In genomic region chr7:240128-240676, GRCh38 we compare ENCODE assay signal across 21 cellular contexts. TPM values are rescaled to one million over a fixed set of nuclear protein-coding genes. Genes with fewer than 3 reads are reported as not detected.
"Had no signal": no experiment of that assay in that cellular context is flagged by ENCODE, and none has a peak within 500 bp of the region (broad histone marks: within the 10 kb centered on the region; RNA-seq: fewer than 3 reads in every experiment).

No MANE protein-coding gene starts in this region.

- H3K27me3 ChIP-seq: gastrocnemius medialis, heart right ventricle, sigmoid colon, tibial artery, vagina had no signal

- H3K4me3 Mint-ChIP-seq: activated CD4-positive, alpha-beta memory T cell treated with anti-CD3 and anti-CD28 coated beads, Interleukin-2, amount 10 ng/mL, durations not matched to agents 7 days and 5 days; activated CD4-positive, alpha-beta T cell treated with anti-CD3 and anti-CD28 coated beads for 36 hours; activated naive CD8-positive, alpha-beta T cell treated with anti-CD3 and anti-CD28 coated beads, Interleukin-2, amount 10 ng/mL, durations not matched to agents 7 days and 5 days; dendritic cell treated with granulocyte-macrophage colony-stimulating factor and Interleukin-4, amounts not matched to agents 40 ng/mL and 50 ng/mL, for 4 days; memory B cell had no signal

- H3K9me3 ChIP-seq: gastrocnemius medialis, heart right ventricle, psoas muscle, sigmoid colon, tibial artery, vagina had no signal

- H3K36me3 ChIP-seq: gastrocnemius medialis, vagina had no signal

- ATAC-seq: SK-N-SH treated with all-trans-retinoic acid at 6 μM for 48 hours had no signal

- H3K4me1 Mint-ChIP-seq: activated CD4-positive, alpha-beta T cell treated with anti-CD3 and anti-CD28 coated beads for 36 hours; memory B cell had no signal

- H3K9me3 Mint-ChIP-seq: activated CD4-positive, alpha-beta memory T cell treated with anti-CD3 and anti-CD28 coated beads, Interleukin-2, amount 10 ng/mL, durations not matched to agents 7 days and 5 days; dendritic cell treated with granulocyte-macrophage colony-stimulating factor and Interleukin-4, amounts not matched to agents 40 ng/mL and 50 ng/mL, for 4 days; memory B cell had no signal

- H3K27ac ChIP-seq: psoas muscle, tibial artery, vagina, VCaP had no signal

- H3K27me3 Mint-ChIP-seq: activated CD4-positive, alpha-beta memory T cell treated with anti-CD3 and anti-CD28 coated beads, Interleukin-2, amount 10 ng/mL, durations not matched to agents 7 days and 5 days; activated CD4-positive, alpha-beta T cell treated with anti-CD3 and anti-CD28 coated beads for 36 hours; activated naive CD8-positive, alpha-beta T cell treated with anti-CD3 and anti-CD28 coated beads, Interleukin-2, amount 10 ng/mL, durations not matched to agents 7 days and 5 days; dendritic cell treated with granulocyte-macrophage colony-stimulating factor and Interleukin-4, amounts not matched to agents 40 ng/mL and 50 ng/mL, for 4 days; memory B cell had no signal

- H3K36me3 Mint-ChIP-seq: activated naive CD8-positive, alpha-beta T cell treated with anti-CD3 and anti-CD28 coated beads, Interleukin-2, amount 10 ng/mL, durations not matched to agents 7 days and 5 days; memory B cell had no signal

- DNase-seq: activated CD4-positive, alpha-beta memory T cell treated with anti-CD3 and anti-CD28 coated beads, Interleukin-2, amount 10 ng/mL, durations not matched to agents 7 days and 5 days; activated CD8-positive, alpha-beta memory T cell treated with anti-CD3 and anti-CD28 coated beads, Interleukin-2, amount 50 U/mL, for 4 hours; activated gamma-delta T cell treated with Interleukin-2 at 50 U/mL for 16 hours; activated naive CD8-positive, alpha-beta T cell treated with anti-CD3 and anti-CD28 coated beads, Interleukin-2, amount 10 ng/mL, durations not matched to agents 7 days and 5 days; cerebellar nuclear complex; effector memory CD4-positive, alpha-beta T cell; gastrocnemius medialis; heart right ventricle; left colon; psoas muscle; sigmoid colon; tibial artery had no signal

- H3K4me3 ChIP-seq: gastrocnemius medialis, heart right ventricle, psoas muscle, sigmoid colon, tibial artery, vagina had no signal

- H3K27ac Mint-ChIP-seq: activated CD4-positive, alpha-beta memory T cell treated with anti-CD3 and anti-CD28 coated beads, Interleukin-2, amount 10 ng/mL, durations not matched to agents 7 days and 5 days; activated CD4-positive, alpha-beta T cell treated with anti-CD3 and anti-CD28 coated beads for 36 hours; activated naive CD8-positive, alpha-beta T cell treated with anti-CD3 and anti-CD28 coated beads, Interleukin-2, amount 10 ng/mL, durations not matched to agents 7 days and 5 days; dendritic cell treated with granulocyte-macrophage colony-stimulating factor and Interleukin-4, amounts not matched to agents 40 ng/mL and 50 ng/mL, for 4 days; memory B cell had no signal

RNA-seq across cellular contexts. Expression of gene FAM20C, which starts 47.8 kb away (rescaled TPM):
- total RNA-seq: T-helper 1 cell treated with Interleukin-12 subunit alpha and Interleukin-12 subunit beta and Interleukin-4 antibody, amounts not matched to agents 30 ng/mL and 1 ng/mL, for 36 hours had no signal

RNA-seq across cellular contexts. Expression of gene FOXL3, which starts 49.8 kb away (rescaled TPM):
- total RNA-seq: activated CD4-positive, alpha-beta memory T cell treated with anti-CD3 and anti-CD28 coated beads, Interleukin-2, amount 10 ng/mL, durations not matched to agents 7 days and 5 days; activated CD4-positive, alpha-beta T cell treated with anti-CD3 and anti-CD28 coated beads for 36 hours; activated naive CD8-positive, alpha-beta T cell treated with anti-CD3 and anti-CD28 coated beads, Interleukin-2, amount 10 ng/mL, durations not matched to agents 7 days and 5 days; gastrocnemius medialis; heart right ventricle; osteocyte; psoas muscle; sigmoid colon; T-helper 1 cell treated with Interleukin-12 subunit alpha and Interleukin-12 subunit beta and Interleukin-4 antibody, amounts not matched to agents 30 ng/mL and 1 ng/mL, for 36 hours; vagina had no signal
- polyA plus RNA-seq: heart right ventricle, neural cell, psoas muscle, sigmoid colon had no signal
